In genomic region chr1:225999227-225999911, GRCh38 we compare ENCODE assay signal across 1 cellular context.
TF ChIP-seq lines count a peak whose summit lies in the region.

TSS of gene SDE2 (minus strand) at chr1:225999343. CDS start at chr1:225999312, 31 bp downstream.

TF ChIP-seq in HepG2, 621 proteins besides CTCF, POLR2A, EP300 and RAD21 (continued from another document and continues in another):
- TF ChIP-seq CREB3 (CRISPR knock-in tag; IDR thresholded peaks at IDR 0.05) (no peak), HDAC6 (IDR thresholded peaks at IDR 0.05; ENCODE audit: low read depth, low read length) (no peak), PRDM4 (CRISPR knock-in tag; IDR thresholded peaks at IDR 0.05; ENCODE audit: borderline replicate concordance) (no peak), ATF5 (CRISPR knock-in tag; IDR thresholded peaks at IDR 0.05; ENCODE audit: low read depth) (no peak), ZNF484 (CRISPR knock-in tag; IDR thresholded peaks at IDR 0.05; ENCODE audit: borderline replicate concordance, low read depth) (no peak), NCOA2 (CRISPR knock-in tag; IDR thresholded peaks at IDR 0.05) (no peak), THAP8 (CRISPR knock-in tag; IDR thresholded peaks at IDR 0.05; ENCODE audit: borderline replicate concordance) (no peak), CSRNP1 (CRISPR knock-in tag; IDR thresholded peaks at IDR 0.05) (no peak), ZNF772 (CRISPR knock-in tag; IDR thresholded peaks at IDR 0.05) (no peak; the same call in 1 of the 2 replicates), RELA (CRISPR knock-in tag; IDR thresholded peaks at IDR 0.05) (no peak), ZNF230 (CRISPR knock-in tag; IDR thresholded peaks at IDR 0.05) (peak; percentile 87; the same call in 1 of the 2 replicates), AKAP8 (CRISPR knock-in tag; IDR thresholded peaks at IDR 0.05) (no peak), ZFAT (CRISPR knock-in tag; conservative IDR thresholded peaks at IDR 0.05) (no peak), ZNF234 (CRISPR knock-in tag; conservative IDR thresholded peaks at IDR 0.05) (no peak), ZNF614 (CRISPR knock-in tag; IDR thresholded peaks at IDR 0.05; ENCODE audit: borderline replicate concordance) (no peak), GMEB1 (CRISPR knock-in tag; IDR thresholded peaks at IDR 0.05; ENCODE audit: borderline replicate concordance) (peak; percentile 88), ZNF550 (CRISPR knock-in tag; IDR thresholded peaks at IDR 0.05; ENCODE audit: borderline replicate concordance) (no peak), ZNF225 (CRISPR knock-in tag; IDR thresholded peaks at IDR 0.05) (no peak), NR0B2 (CRISPR knock-in tag; IDR thresholded peaks at IDR 0.05) (no peak), ASH2L (IDR thresholded peaks at IDR 0.05; ENCODE audit: insufficient read length, low read depth, low read length) (peak; percentile 93), STAG1 (CRISPR knock-in tag; IDR thresholded peaks at IDR 0.05) (no peak), PCBP1 (IDR thresholded peaks at IDR 0.05; ENCODE audit: borderline replicate concordance, low read depth, low read length) (no peak), ZNF263 (CRISPR knock-in tag; IDR thresholded peaks at IDR 0.05) (peak; percentile 31; the same call in 1 of the 2 replicates), TEAD3 (CRISPR knock-in tag; optimal IDR thresholded peaks at IDR 0.05; ENCODE audit: borderline replicate concordance) (peak; percentile 65), NCOA1 (CRISPR knock-in tag; IDR thresholded peaks at IDR 0.05) (no peak), SAFB2 (CRISPR knock-in tag; IDR thresholded peaks at IDR 0.05; ENCODE audit: borderline replicate concordance, low read depth) (peak; percentile 38; the same call in 1 of the 2 replicates), ZNF781 (CRISPR knock-in tag; IDR thresholded peaks at IDR 0.05; ENCODE audit: borderline replicate concordance, not compliant biosample characterization) (no peak), ZNF530 (CRISPR knock-in tag; IDR thresholded peaks at IDR 0.05; ENCODE audit: low read depth) (no peak), BORCS8-MEF2B (CRISPR knock-in tag; IDR thresholded peaks at IDR 0.05) (no peak), ZNF639 (CRISPR knock-in tag; conservative IDR thresholded peaks at IDR 0.05) (peak; percentile 80), ZNF597 (CRISPR knock-in tag; IDR thresholded peaks at IDR 0.05) (no peak), CEBPZ (IDR thresholded peaks at IDR 0.05; ENCODE audit: low read length) (no peak), TFDP2 (CRISPR knock-in tag; IDR thresholded peaks at IDR 0.05) (peak; percentile 65), HNRNPK (IDR thresholded peaks at IDR 0.05; ENCODE audit: low read depth, low read length, poor library complexity, severe bottlenecking) (no peak), ZNF34 (CRISPR knock-in tag; IDR thresholded peaks at IDR 0.05; ENCODE audit: borderline replicate concordance) (no peak), CHD4 (IDR thresholded peaks at IDR 0.05; ENCODE audit: borderline replicate concordance, low read length) (no peak), RNF2 (conservative IDR thresholded peaks at IDR 0.05; ENCODE audit: low read depth) (no peak), ZNF331 (CRISPR knock-in tag; IDR thresholded peaks at IDR 0.05) (peak; percentile 3; the same call in 1 of the 2 replicates), FOXO4 (CRISPR knock-in tag; conservative IDR thresholded peaks at IDR 0.05) (no peak), ELF1 (CRISPR knock-in tag; IDR thresholded peaks at IDR 0.05) (peak; percentile 78), ZNF160 (CRISPR knock-in tag; IDR thresholded peaks at IDR 0.05) (no peak), MLX (CRISPR knock-in tag; IDR thresholded peaks at IDR 0.05) (peak; percentile 35; the same call in 1 of the 2 replicates), HOXD1 (CRISPR knock-in tag; IDR thresholded peaks at IDR 0.05) (no peak; the same call in 1 of the 2 replicates), ONECUT2 (CRISPR knock-in tag; IDR thresholded peaks at IDR 0.05) (no peak)
